8 cellular contexts compared by ENCODE assay signal in genomic region chr14:35826218-35826951, GRCh38. TPM values are rescaled to one million over a fixed set of nuclear protein-coding genes. Genes with fewer than 3 reads are reported as not detected.
DNase-seq lines count a peak whose midpoint lies in the region; ATAC-seq, FAIRE-seq and TF ChIP-seq lines count a peak whose summit lies in the region.

A gene with protein sequence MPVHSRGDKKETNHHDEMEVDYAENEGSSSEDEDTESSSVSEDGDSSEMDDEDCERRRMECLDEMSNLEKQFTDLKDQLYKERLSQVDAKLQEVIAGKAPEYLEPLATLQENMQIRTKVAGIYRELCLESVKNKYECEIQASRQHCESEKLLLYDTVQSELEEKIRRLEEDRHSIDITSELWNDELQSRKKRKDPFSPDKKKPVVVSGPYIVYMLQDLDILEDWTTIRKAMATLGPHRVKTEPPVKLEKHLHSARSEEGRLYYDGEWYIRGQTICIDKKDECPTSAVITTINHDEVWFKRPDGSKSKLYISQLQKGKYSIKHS (plus strand): TSS chr14:35826338. CDS start chr14:35826517, 179 bp downstream.

- H3K4me1 Mint-ChIP-seq in naive thymus-derived CD8-positive, alpha-beta T cell, result peaks cover 12 to 24% (median 17%) of the 10 kb centered on the region in 4 donors
- peaks cover 9 to 21% of the 10 kb centered on the region in 2 donors for H3K4me1 Mint-ChIP-seq in stimulated activated naive B cell treated with anti-CD40 and anti-IgM and Interleukin-4, amounts not matched to agents 10 μg/mL and 1 μg/mL and 100 μg/mL, for 72 hours

- peak within 1 kb of the TSS; percentile 87 to 97 (median 92) for H3K4me3 Mint-ChIP-seq in naive thymus-derived CD8-positive, alpha-beta T cell
- H3K4me3 Mint-ChIP-seq in stimulated activated naive B cell treated with anti-CD40 and anti-IgM and Interleukin-4, amounts not matched to agents 10 μg/mL and 1 μg/mL and 100 μg/mL, for 72 hours, result peak within 1 kb of the TSS; percentile 91 to 94

- DNase-seq in ELF-1 (ENCODE audit: low read depth, low spot score) (peak; percentile 99), H54 (ENCODE audit: insufficient read length, low spot score) (peak; percentile 90), LoVo (ENCODE audit: low spot score) (peak; percentile 98), RWPE1 (ENCODE audit: low spot score) (peak; percentile 97), fibroblast of mammary gland (ENCODE audit: low read depth) (peak; percentile 99)
- peak; percentile 96 for DNase-seq in activated T-helper 9 cell treated with anti-CD3 and anti-CD28 coated beads, Interleukin-2, amount 50 U/mL, for 16 hours (ENCODE audit: low read depth)
- DNase-seq in naive thymus-derived CD8-positive, alpha-beta T cell, result peak; percentile 91 to 98 (median 96)
- DNase-seq in stimulated activated naive B cell treated with anti-CD40 and anti-IgM and Interleukin-4, amounts not matched to agents 10 μg/mL and 1 μg/mL and 100 μg/mL, for 72 hours, result peak; percentile 98

- H3K27ac Mint-ChIP-seq in naive thymus-derived CD8-positive, alpha-beta T cell, result peak within 1 kb of the TSS; percentile 70 to 97 (median 92)
- peak within 1 kb of the TSS; percentile 97 for H3K27ac Mint-ChIP-seq in stimulated activated naive B cell treated with anti-CD40 and anti-IgM and Interleukin-4, amounts not matched to agents 10 μg/mL and 1 μg/mL and 100 μg/mL, for 72 hours

- H3K9me3 Mint-ChIP-seq in naive thymus-derived CD8-positive, alpha-beta T cell, result no peaks in the 10 kb centered on the region
- no peaks in the 10 kb centered on the region for H3K9me3 Mint-ChIP-seq in stimulated activated naive B cell treated with anti-CD40 and anti-IgM and Interleukin-4, amounts not matched to agents 10 μg/mL and 1 μg/mL and 100 μg/mL, for 72 hours

- H3K27me3 Mint-ChIP-seq in naive thymus-derived CD8-positive, alpha-beta T cell, result no peaks in the 10 kb centered on the region
- H3K27me3 Mint-ChIP-seq in stimulated activated naive B cell treated with anti-CD40 and anti-IgM and Interleukin-4, amounts not matched to agents 10 μg/mL and 1 μg/mL and 100 μg/mL, for 72 hours, result no peaks in the 10 kb centered on the region

- H3K27ac ChIP-seq in RWPE1, result peak within 1 kb of the TSS; percentile 98

- no peak for FAIRE-seq in H54 (lab: Jason Lieb, UNC)

- POLR2A ChIA-PET in RWPE1 (lab: Yijun Ruan, JAX; ENCODE audit: low non-redundant PET), result interaction anchor here (0.6 kb wide), 3 partner anchors 15 to 1080 kb away, joined by 3 to 8 read pairs (median 3); no protein-coding TSS in a partner anchor
- POLR2A ChIA-PET in naive thymus-derived CD8-positive, alpha-beta T cell (lab: Charles Lee), result interaction anchor here (0.6 to 1.4 kb wide), 6 partner anchors 8 to 1286 kb away, joined by 3 to 15 read pairs (median 4); partner anchors contain the start of genes MBIP and RALGAPA1

- ATAC-seq in naive thymus-derived CD8-positive, alpha-beta T cell, result peak; percentile 97 to 98
- ATAC-seq in stimulated activated naive B cell treated with anti-CD40 and anti-IgM and Interleukin-4, amounts not matched to agents 10 μg/mL and 1 μg/mL and 100 μg/mL, for 72 hours (replicated peaks), result peak; percentile 96 to 97

- peak within 1 kb of the TSS; percentile 93 for H3K4me3 ChIP-seq in fibroblast of mammary gland (ENCODE audit: control insufficient read depth, low read depth, low read length)

- TF ChIP-seq CTCF in RWPE1 (conservative IDR thresholded peaks at IDR 0.05; ENCODE audit: low read depth) (no peak), fibroblast of mammary gland (conservative IDR thresholded peaks at IDR 0.05; ENCODE audit: control insufficient read depth, insufficient read depth, low read depth, low read length) (no peak)

- CTCF ChIA-PET in RWPE1 (lab: Yijun Ruan, JAX), result interaction anchor here (0.6 to 1.3 kb wide), 3 partner anchors 8 to 293 kb away, joined by 3 to 4 read pairs (median 4); partner anchors contain the start of gene INSM2

- TF ChIP-seq POLR2A in H54 (IDR thresholded peaks at IDR 0.05; ENCODE audit: low read depth, low read length), result peak; percentile 92

- H3K36me3 Mint-ChIP-seq in naive thymus-derived CD8-positive, alpha-beta T cell, result peaks cover 0 to 2% (median 0%) of the 10 kb centered on the region in 3 donors
- peaks cover 0 to 1% of the 10 kb centered on the region in 2 donors for H3K36me3 Mint-ChIP-seq in stimulated activated naive B cell treated with anti-CD40 and anti-IgM and Interleukin-4, amounts not matched to agents 10 μg/mL and 1 μg/mL and 100 μg/mL, for 72 hours

RNA-seq across cellular contexts. Expression of the gene that starts here (rescaled TPM):
- total RNA-seq in naive thymus-derived CD8-positive, alpha-beta T cell, result 1 to 10 TPM; 6.2 to 6.9 TPM
- 1 to 10 TPM; 1.8 to 3.6 (median 2.7) TPM for polyA plus RNA-seq in naive thymus-derived CD8-positive, alpha-beta T cell

Comparison
In these comparisons a context has a peak if more than half of its experiments do, and no peak if none do; other contexts are left out.
1. Peak in every context shown above with its lines: DNase-seq, ATAC-seq, H3K4me3 ChIP-seq and H3K27ac ChIP-seq.